ENCODE assay signal across 21 cellular contexts in the genomic region with DNA sequence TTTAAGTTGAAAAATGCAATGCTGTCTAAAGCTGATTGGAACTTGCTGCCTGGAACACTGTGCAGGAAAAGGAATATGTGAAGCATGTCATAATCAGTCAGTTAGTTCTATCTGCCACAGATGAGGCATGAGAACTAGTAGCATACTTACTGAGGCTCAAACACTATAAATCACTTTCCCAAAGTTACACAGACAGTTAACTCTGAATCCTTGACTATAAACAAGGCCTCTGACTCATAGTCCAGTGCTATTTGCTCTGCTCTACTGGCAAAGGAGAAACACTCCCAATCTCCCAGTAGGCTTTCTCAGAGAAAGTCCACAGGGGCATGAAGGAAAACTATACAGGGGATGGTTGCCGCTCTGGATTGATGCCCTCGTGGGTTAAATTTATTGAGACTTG.
DNase-seq lines count a peak whose midpoint lies in the region; ATAC-seq, FAIRE-seq and TF ChIP-seq lines count a peak whose summit lies in the region.
"Had no signal": no experiment of that assay in that cellular context is flagged by ENCODE, and none has a peak within 500 bp of the region (broad histone marks: within the 10 kb centered on the region; RNA-seq: fewer than 3 reads in every experiment).

No MANE protein-coding gene starts in this region.

- H3K4me3 ChIP-seq in mammary epithelial cell (replicated peaks in 1 of 3; ENCODE audit: insufficient read depth in 1 of 3, low read depth in 2 of 3, low read length in 3 of 3) (no peak overlapping the region), astrocyte (ENCODE audit: insufficient read depth, low read depth, low read length) (no peak overlapping the region)
- H3K4me3 ChIP-seq: transverse colon had no signal

- H3K79me2 ChIP-seq in mammary epithelial cell (ENCODE audit: insufficient read depth, low read length) (no peaks in the 10 kb centered on the region), astrocyte (ENCODE audit: insufficient read depth, low read length) (no peaks in the 10 kb centered on the region)

- H3K4me1 Mint-ChIP-seq in MCF 10A (ENCODE audit: insufficient read depth, unreplicated experiment) (no peaks in the 10 kb centered on the region), astrocyte (ENCODE audit: low read depth, unreplicated experiment) (peaks cover 11% of the 10 kb centered on the region)
- H3K4me1 Mint-ChIP-seq: activated CD8-positive, alpha-beta memory T cell treated with anti-CD3 and anti-CD28 coated beads, Interleukin-2, amount 10 ng/mL, durations not matched to agents 7 days and 5 days; CD4-positive, CD25-positive, alpha-beta regulatory T cell; naive B cell had no signal

- POLR2A ChIA-PET in MCF 10A (lab: Yijun Ruan, JAX): no interaction called here

- H3K36me3 ChIP-seq in mammary epithelial cell (ENCODE audit: insufficient read depth, low read length): no peaks in the 10 kb centered on the region
- no peaks in the 10 kb centered on the region for H3K36me3 ChIP-seq in astrocyte (ENCODE audit: insufficient read depth, low read length)
- H3K36me3 ChIP-seq: transverse colon had no signal

- BruUV-seq in MCF 10A (replicated peaks; lab: Mats Ljungman, UMichigan) (no TSS peak), mammary epithelial cell (replicated peaks; lab: Mats Ljungman, UMichigan) (no TSS peak)

- H3K27ac Mint-ChIP-seq in MCF 10A (ENCODE audit: low read depth, unreplicated experiment): no peak overlapping the region
- peak overlapping the region; percentile 16 for H3K27ac Mint-ChIP-seq in astrocyte (ENCODE audit: unreplicated experiment)
- H3K27ac Mint-ChIP-seq: activated CD8-positive, alpha-beta memory T cell treated with anti-CD3 and anti-CD28 coated beads, Interleukin-2, amount 10 ng/mL, durations not matched to agents 7 days and 5 days; CD4-positive, CD25-positive, alpha-beta regulatory T cell; naive B cell; progenitor cell of endocrine pancreas; T-helper 1 cell treated with Interleukin-12 subunit alpha and Interleukin-12 subunit beta and Interleukin-4 antibody, amounts not matched to agents 30 μg/mL and 1 μg/mL, for 36 hours had no signal

- H3K9me3 Mint-ChIP-seq in MCF 10A (ENCODE audit: unreplicated experiment) (no peaks in the 10 kb centered on the region), astrocyte (ENCODE audit: unreplicated experiment) (no peaks in the 10 kb centered on the region)
- H3K9me3 Mint-ChIP-seq: naive B cell; T-helper 1 cell treated with Interleukin-12 subunit alpha and Interleukin-12 subunit beta and Interleukin-4 antibody, amounts not matched to agents 30 μg/mL and 1 μg/mL, for 36 hours had no signal

- in situ Hi-C loops in mammary epithelial cell (cut with MboI; ENCODE audit: low sequenced_read_pairs in 2 of 2): no loop called here

- CTCF ChIA-PET in MCF 10A (lab: Yijun Ruan, JAX): interaction anchor here (1.2 kb wide), 1 partner anchor 9 kb away, joined by 3 read pairs; no protein-coding TSS in a partner anchor
- CTCF ChIA-PET in mammary epithelial cell (lab: Charles Lee; ENCODE audit: low non-redundant PET): no interaction called here

- WGBS in mammary epithelial cell (ENCODE audit: low coverage, missing lambda C conversion rate): 63% methylated on average over 2 of the region's 2 CpGs

- H3K9me3 ChIP-seq in mammary epithelial cell (replicated peaks; ENCODE audit: insufficient read depth, low read length): no peaks in the 10 kb centered on the region
- H3K9me3 ChIP-seq in astrocyte (ENCODE audit: insufficient read depth, low read depth, low read length): no peaks in the 10 kb centered on the region
- H3K9me3 ChIP-seq: transverse colon had no signal

- H3K4me1 ChIP-seq in mammary epithelial cell (ENCODE audit: insufficient read depth, low read length) (no peaks in the 10 kb centered on the region), astrocyte (ENCODE audit: insufficient read depth, low read length) (no peaks in the 10 kb centered on the region)
- H3K4me1 ChIP-seq: transverse colon had no signal

- no peak overlapping the region for H3K4me2 ChIP-seq in mammary epithelial cell (ENCODE audit: insufficient read depth, low read depth, low read length)
- no peak overlapping the region for H3K4me2 ChIP-seq in astrocyte (ENCODE audit: low read length)

- H3K9ac ChIP-seq in mammary epithelial cell (ENCODE audit: insufficient read depth, low read length) (no peak overlapping the region), astrocyte (ENCODE audit: low read length) (no peak overlapping the region)

- H3K27me3 Mint-ChIP-seq in MCF 10A (ENCODE audit: insufficient read depth, unreplicated experiment): peaks cover 23% of the 10 kb centered on the region
- H3K27me3 Mint-ChIP-seq in astrocyte (ENCODE audit: low read depth, unreplicated experiment): no peaks in the 10 kb centered on the region
- H3K27me3 Mint-ChIP-seq: activated CD8-positive, alpha-beta memory T cell treated with anti-CD3 and anti-CD28 coated beads, Interleukin-2, amount 10 ng/mL, durations not matched to agents 7 days and 5 days; CD4-positive, CD25-positive, alpha-beta regulatory T cell had no signal

- dilution Hi-C loops in mammary epithelial cell (cut with HindIII; ENCODE audit: low sequenced_read_pairs): no loop called here

- FAIRE-seq in astrocyte (lab: Jason Lieb, UNC) (no peak), urothelium cell line (lab: Jason Lieb, UNC) (no peak)
- FAIRE-seq: GM19239 had no signal

- H3K27me3 ChIP-seq in mammary epithelial cell (ENCODE audit: insufficient read depth, low read length): no peaks in the 10 kb centered on the region
- H3K27me3 ChIP-seq in astrocyte (ENCODE audit: insufficient read depth, low read length): no peaks in the 10 kb centered on the region
- H3K27me3 ChIP-seq: transverse colon had no signal

- H3K4me3 Mint-ChIP-seq in MCF 10A (ENCODE audit: unreplicated experiment): no peak overlapping the region
- H3K4me3 Mint-ChIP-seq in astrocyte (ENCODE audit: unreplicated experiment): no peak overlapping the region
- H3K4me3 Mint-ChIP-seq: activated CD8-positive, alpha-beta memory T cell treated with anti-CD3 and anti-CD28 coated beads, Interleukin-2, amount 10 ng/mL, durations not matched to agents 7 days and 5 days; CD4-positive, CD25-positive, alpha-beta regulatory T cell; naive B cell; T-helper 1 cell treated with Interleukin-12 subunit alpha and Interleukin-12 subunit beta and Interleukin-4 antibody, amounts not matched to agents 30 μg/mL and 1 μg/mL, for 36 hours had no signal

- TF ChIP-seq CTCF in MCF 10A (IDR thresholded peaks at IDR 0.05; ENCODE audit: unreplicated experiment) (no peak), mammary epithelial cell (conservative IDR thresholded peaks at IDR 0.05 in 1 of 2, IDR thresholded peaks at IDR 0.05 in 1 of 2; ENCODE audit: extremely low read depth in 1 of 2, insufficient read depth in 1 of 2, low read depth in 1 of 2, low read length in 2 of 2) (no peak), astrocyte (IDR thresholded peaks at IDR 0.05; ENCODE audit: insufficient read depth, low read depth, low read length) (no peak)

- ATAC-seq in HG03432 (IDR thresholded peaks at IDR 0.05; ENCODE audit: unreplicated experiment): no peak
- ATAC-seq: activated CD8-positive, alpha-beta memory T cell treated with anti-CD3 and anti-CD28 coated beads, Interleukin-2, amount 10 ng/mL, durations not matched to agents 7 days and 5 days had no signal

- H3K27ac ChIP-seq in mammary epithelial cell (ENCODE audit: insufficient read depth, low read depth, low read length) (no peak overlapping the region), astrocyte (ENCODE audit: low read depth, low read length) (no peak overlapping the region)
- H3K27ac ChIP-seq: 22Rv1, transverse colon had no signal

- H2AFZ ChIP-seq in mammary epithelial cell (ENCODE audit: low read depth, low read length) (no peak overlapping the region), astrocyte (ENCODE audit: low read depth, low read length) (no peak overlapping the region)

- peaks cover 2% of the 10 kb centered on the region for H4K20me1 ChIP-seq in mammary epithelial cell (ENCODE audit: insufficient read depth, low read length)
- no peaks in the 10 kb centered on the region for H4K20me1 ChIP-seq in astrocyte (ENCODE audit: insufficient read depth, low read length)

- intact Hi-C loops in MCF 10A (cut with micrococcal nuclease) (no loop called here), mammary epithelial cell (cut with micrococcal nuclease) (no loop called here)

- DNase-seq in MCF 10A (ENCODE audit: unreplicated experiment): peak; percentile 55
- no peak for DNase-seq in mammary epithelial cell
- peak; percentile 73 for DNase-seq in astrocyte (ENCODE audit: low read depth)
- peak; percentile 52 for DNase-seq in islet precursor cell
- DNase-seq in urothelium cell line (ENCODE audit: low spot score): peak; percentile 8
- no peak for DNase-seq in ureter (ENCODE audit: low spot score)
- no peak for DNase-seq in NOMO-1 treated with dmso at 0.1 percent for 144 hours (lab: John Stamatoyannopoulos, UW; ENCODE audit: unreplicated experiment)
- DNase-seq: activated CD4-positive, CD25-positive, alpha-beta regulatory T cell; activated CD8-positive, alpha-beta memory T cell treated with anti-CD3 and anti-CD28 coated beads, Interleukin-2, amount 10 ng/mL, durations not matched to agents 7 days and 5 days; activated effector memory CD4-positive, alpha-beta T cell treated with Interleukin-2 at 50 U/mL for 16 hours; CD4-positive, CD25-positive, alpha-beta regulatory T cell; DMS79 treated with DMSO at 0.1 percent for 48 hours; naive B cell; NCI-H82; stimulated activated naive CD4-positive, alpha-beta T cell; transverse colon had no signal

- H3K36me3 Mint-ChIP-seq in MCF 10A (ENCODE audit: insufficient read depth, unreplicated experiment): no peaks in the 10 kb centered on the region
- no peaks in the 10 kb centered on the region for H3K36me3 Mint-ChIP-seq in astrocyte (ENCODE audit: low read depth, unreplicated experiment)
- H3K36me3 Mint-ChIP-seq: activated CD8-positive, alpha-beta memory T cell treated with anti-CD3 and anti-CD28 coated beads, Interleukin-2, amount 10 ng/mL, durations not matched to agents 7 days and 5 days; CD4-positive, CD25-positive, alpha-beta regulatory T cell; naive B cell had no signal

Comparison
In these comparisons a context has a peak if more than half of its experiments do, and no peak if none do; other contexts are left out.
1. DNase-seq: peak in MCF 10A (single experiment), astrocyte (single experiment), islet precursor cell (single experiment) and urothelium cell line (single experiment); none in mammary epithelial cell (single experiment), ureter (single experiment) and NOMO-1 treated with dmso at 0.1 percent for 144 hours (single experiment).